ENCODE assay signal across 8 cellular contexts in genomic region chr17:42608692-42609181, GRCh38. TPM values are rescaled to one million over a fixed set of nuclear protein-coding genes. Genes with fewer than 3 reads are reported as not detected.
DNase-seq lines count a peak whose midpoint lies in the region; ATAC-seq, FAIRE-seq and TF ChIP-seq lines count a peak whose summit lies in the region.

No MANE protein-coding gene starts in this region.

- H4K20me1 ChIP-seq in DOHH2 (ENCODE audit: control insufficient read depth, insufficient read depth, low read depth, low read length) (no peaks in the 10 kb centered on the region), MM.1S (ENCODE audit: insufficient read depth, low read length) (no peaks in the 10 kb centered on the region)

- H3K4me3 ChIP-seq in DOHH2 (ENCODE audit: low read length) (peak overlapping the region; percentile 91), MM.1S (ENCODE audit: low read length) (peak overlapping the region; percentile 96), astrocyte of the cerebellum (ENCODE audit: low read depth, low read length) (peak overlapping the region; percentile 83), kidney (ENCODE audit: low read length in 2 of 2) (peak overlapping the region; percentile 93 to 97)

- no peaks in the 10 kb centered on the region for H3K9me3 Mint-ChIP-seq in stimulated activated naive CD8-positive, alpha-beta T cell treated with anti-CD3 and anti-CD28 coated beads, Interleukin-15, Interleukin-2, amounts not matched to agents 100 ng/mL and 50 ng/mL, for 24 hours

- TF ChIP-seq CTCF in DOHH2 (IDR thresholded peaks at IDR 0.05; ENCODE audit: low read depth, low read length, poor library complexity, severe bottlenecking) = no peak
- no peak; the same call in 1 of the 2 replicates for TF ChIP-seq CTCF in MM.1S (IDR thresholded peaks at IDR 0.05; ENCODE audit: low read length)
- TF ChIP-seq CTCF in astrocyte of the cerebellum (IDR thresholded peaks at IDR 0.05; ENCODE audit: low read depth, low read length, missing control alignments) = no peak
- no peak for TF ChIP-seq CTCF in kidney (IDR thresholded peaks at IDR 0.05; ENCODE audit: borderline replicate concordance, extremely low read depth, insufficient read depth)

- in situ Hi-C loops in astrocyte of the cerebellum (cut with HindIII; ENCODE audit: low sequenced_read_pairs) = loop anchor here (5.0 kb wide), 1 partner anchor 54 kb away; no protein-coding TSS in a partner anchor

- H3K4me1 ChIP-seq in DOHH2 (ENCODE audit: control insufficient read depth, low read length) (peaks cover 41% of the 10 kb centered on the region), MM.1S (ENCODE audit: low read length) (peaks cover 7% of the 10 kb centered on the region; the same call in 1 of the 2 replicates), kidney (ENCODE audit: control insufficient read depth in 1 of 2, insufficient read depth in 1 of 2, low read depth in 1 of 2, low read length in 2 of 2) (peaks cover 6 to 9% of the 10 kb centered on the region in 2 donors)

- no peak for FAIRE-seq in kidney (lab: Jason Lieb, UNC)

- H3K79me2 ChIP-seq in DOHH2 (ENCODE audit: control insufficient read depth, low read length) (peaks cover 65% of the 10 kb centered on the region), MM.1S (ENCODE audit: low read length) (peaks cover 91% of the 10 kb centered on the region)

- H3K27ac Mint-ChIP-seq in stimulated activated naive CD8-positive, alpha-beta T cell treated with anti-CD3 and anti-CD28 coated beads, Interleukin-15, Interleukin-2, amounts not matched to agents 100 ng/mL and 50 ng/mL, for 24 hours = peak overlapping the region; percentile 95

- H3K9me2 ChIP-seq in DOHH2 (replicated peaks; ENCODE audit: control insufficient read depth, low read length) = no peaks in the 10 kb centered on the region
- H3K9me2 ChIP-seq in MM.1S (replicated peaks; ENCODE audit: insufficient read depth, low read length) = no peaks in the 10 kb centered on the region

- peak; percentile 34 for DNase-seq in MM.1S
- DNase-seq in astrocyte of the cerebellum (ENCODE audit: low read depth) = no peak
- DNase-seq in kidney = peak; percentile 73
- no peak for DNase-seq in SHP77 treated with DMSO at 0.1 percent for 48 hours (lab: John Stamatoyannopoulos, UW)
- DNase-seq in NCI-H1694 treated with DMSO at 0.1 percent for 48 hours (lab: John Stamatoyannopoulos, UW) = no peak

- H3K4me3 Mint-ChIP-seq in stimulated activated naive CD8-positive, alpha-beta T cell treated with anti-CD3 and anti-CD28 coated beads, Interleukin-15, Interleukin-2, amounts not matched to agents 100 ng/mL and 50 ng/mL, for 24 hours = peak overlapping the region; percentile 98

- H3K9ac ChIP-seq in MM.1S (ENCODE audit: low read length) (peak overlapping the region; percentile 79), kidney (ENCODE audit: low read length in 2 of 2) (peak overlapping the region; percentile 78 to 98)

- H3K4me1 Mint-ChIP-seq in stimulated activated naive CD8-positive, alpha-beta T cell treated with anti-CD3 and anti-CD28 coated beads, Interleukin-15, Interleukin-2, amounts not matched to agents 100 ng/mL and 50 ng/mL, for 24 hours (ENCODE audit: low read depth) = peaks cover 53% of the 10 kb centered on the region

- H3K9me3 ChIP-seq in DOHH2 (ENCODE audit: control insufficient read depth, insufficient read depth, low read length) (no peaks in the 10 kb centered on the region), MM.1S (replicated peaks; ENCODE audit: insufficient read depth, low read length) (no peaks in the 10 kb centered on the region), kidney (ENCODE audit: control insufficient read depth in 1 of 2, low read length in 2 of 2) (no peaks in the 10 kb centered on the region)

- ATAC-seq in GM21717 (IDR thresholded peaks at IDR 0.05; ENCODE audit: unreplicated experiment) = peak; percentile 29

- H2AFZ ChIP-seq in MM.1S (ENCODE audit: low read length) = peak overlapping the region; percentile 52; the same call in 1 of the 2 replicates

- H3K4me2 ChIP-seq in DOHH2 (ENCODE audit: low read length) = peak overlapping the region; percentile 81
- H3K4me2 ChIP-seq in MM.1S (ENCODE audit: low read depth, low read length) = peak overlapping the region; percentile 81

- H3K27ac ChIP-seq in DOHH2 (ENCODE audit: low read depth, low read length) (peak overlapping the region; percentile 54), MM.1S (ENCODE audit: low read length) (peak overlapping the region; percentile 64), kidney (ENCODE audit: low read depth in 2 of 2, low read length in 2 of 2) (peak overlapping the region; percentile 89 to 95)

- H3K36me3 Mint-ChIP-seq in stimulated activated naive CD8-positive, alpha-beta T cell treated with anti-CD3 and anti-CD28 coated beads, Interleukin-15, Interleukin-2, amounts not matched to agents 100 ng/mL and 50 ng/mL, for 24 hours (ENCODE audit: low read depth) = peaks cover 34% of the 10 kb centered on the region

- H3K27me3 ChIP-seq in DOHH2 (ENCODE audit: control insufficient read depth, low read length) (no peaks in the 10 kb centered on the region), MM.1S (replicated peaks; ENCODE audit: insufficient read depth, low read length) (no peaks in the 10 kb centered on the region)

- H3K36me3 ChIP-seq in DOHH2 (ENCODE audit: control insufficient read depth, low read length) (peaks cover 40% of the 10 kb centered on the region), MM.1S (replicated peaks; ENCODE audit: insufficient read depth, low read length) (no peaks in the 10 kb centered on the region), kidney (ENCODE audit: control insufficient read depth in 1 of 2, insufficient read depth in 2 of 2, low read length in 2 of 2) (peaks cover 8 to 14% of the 10 kb centered on the region in 2 donors)

- no peaks in the 10 kb centered on the region for H3K27me3 Mint-ChIP-seq in stimulated activated naive CD8-positive, alpha-beta T cell treated with anti-CD3 and anti-CD28 coated beads, Interleukin-15, Interleukin-2, amounts not matched to agents 100 ng/mL and 50 ng/mL, for 24 hours

- H3F3A ChIP-seq in DOHH2 (ENCODE audit: control insufficient read depth, insufficient read depth) (peaks cover 2% of the 10 kb centered on the region; the same call in 1 of the 2 replicates), MM.1S (ENCODE audit: insufficient read depth, low read length) (peaks cover 7% of the 10 kb centered on the region; the same call in 1 of the 2 replicates)

- intact Hi-C loops in kidney (cut with DNase I) = no loop called here

RNA-seq across cellular contexts. Expression of gene RETREG3, which starts 0.4 kb away (rescaled TPM):
- 69.5 TPM for total RNA-seq in kidney
- 22.6 TPM for polyA plus RNA-seq in kidney (ENCODE audit: insufficient read depth, low read depth, low replicate concordance)

RNA-seq across cellular contexts. Expression of gene TUBG1, which starts 0.7 kb away (rescaled TPM):
- total RNA-seq in kidney = 33.7 TPM
- 61.9 TPM for polyA plus RNA-seq in kidney (ENCODE audit: insufficient read depth, low read depth, low replicate concordance)

RNA-seq across cellular contexts. Expression of gene PSMC3IP, which starts 31.2 kb away (rescaled TPM):
- total RNA-seq in kidney = 5.8 TPM
- 3.6 TPM for polyA plus RNA-seq in kidney (ENCODE audit: insufficient read depth, low read depth, low replicate concordance)

RNA-seq across cellular contexts. Expression of gene MLX, which starts 41.8 kb away (rescaled TPM):
- total RNA-seq in kidney = 38.7 TPM
- 41.0 TPM for polyA plus RNA-seq in kidney (ENCODE audit: insufficient read depth, low read depth, low replicate concordance)

RNA-seq across cellular contexts. Expression of gene COASY, which starts 46.8 kb away (rescaled TPM):
- 71.9 TPM for total RNA-seq in kidney
- polyA plus RNA-seq in kidney (ENCODE audit: insufficient read depth, low read depth, low replicate concordance) = 145 TPM

Comparison
In these comparisons a context has a peak if more than half of its experiments do, and no peak if none do; other contexts are left out.
1. DNase-seq: peak in MM.1S (single experiment) and kidney (single experiment); none in astrocyte of the cerebellum (single experiment), SHP77 treated with DMSO at 0.1 percent for 48 hours (single experiment) and NCI-H1694 treated with DMSO at 0.1 percent for 48 hours (single experiment).
2. Peak in every context shown above with its lines, with median percentiles within 50 percentile points of each other: H3K27ac ChIP-seq and H3K4me3 ChIP-seq.